In genomic region chr3:128323206-128324081, GRCh38 we compare ENCODE assay signal across 20 cellular contexts.
A peak's percentile ranks its signal among the peaks of the same experiment; 100 is the strongest.
DNase-seq lines count a peak whose midpoint lies in the region; ATAC-seq and TF ChIP-seq lines count a peak whose summit lies in the region.
"Had no signal": no experiment of that assay in that cellular context is flagged by ENCODE, and none has a peak within 500 bp of the region (broad histone marks: within the 10 kb centered on the region; RNA-seq: fewer than 3 reads in every experiment).

No MANE protein-coding gene starts in this region.

- H3K36me3 Mint-ChIP-seq in osteocyte (ENCODE audit: unreplicated experiment), result peaks cover 2% of the 10 kb centered on the region
- H3K36me3 Mint-ChIP-seq in activated CD8-positive, alpha-beta T cell treated with anti-CD3 and anti-CD28 coated beads, Interleukin-2, amount 10 ng/mL, durations not matched to agents 7 days and 5 days (ENCODE audit: low read depth), result no peaks in the 10 kb centered on the region

- CTCF ChIA-PET in activated CD8-positive, alpha-beta T cell treated with anti-CD3 and anti-CD28 coated beads, Interleukin-2, amount 10 ng/mL, durations not matched to agents 7 days and 5 days (lab: Charles Lee), result interaction anchor here (1.3 to 4.7 kb wide), 10 partner anchors 10 to 229 kb away, joined by 3 to 30 read pairs (median 6); no protein-coding TSS in a partner anchor

- TF ChIP-seq CTCF in coronary artery (IDR thresholded peaks at IDR 0.05) (no peak), osteocyte (IDR thresholded peaks at IDR 0.05) (no peak)

- peaks cover 8% of the 10 kb centered on the region for H3K4me1 Mint-ChIP-seq in osteocyte (ENCODE audit: unreplicated experiment)
- H3K4me1 Mint-ChIP-seq in activated CD8-positive, alpha-beta T cell treated with anti-CD3 and anti-CD28 coated beads, Interleukin-2, amount 10 ng/mL, durations not matched to agents 7 days and 5 days (ENCODE audit: low read depth), result peaks cover 18% of the 10 kb centered on the region
- H3K4me1 Mint-ChIP-seq: immature natural killer cell had no signal

- POLR2A ChIA-PET in activated CD8-positive, alpha-beta T cell treated with anti-CD3 and anti-CD28 coated beads, Interleukin-2, amount 10 ng/mL, durations not matched to agents 7 days and 5 days (lab: Charles Lee), result no interaction called here

- DNase-seq in EH (ENCODE audit: low read depth), result peak; percentile 50
- DNase-seq in NCI-H1105 (lab: John Stamatoyannopoulos, UW), result peak; percentile 44
- peak; percentile 46 for DNase-seq in coronary artery (ENCODE audit: low spot score)
- DNase-seq in osteocyte (ENCODE audit: extremely low spot score, unreplicated experiment), result peak; percentile 80
- DNase-seq in activated CD8-positive, alpha-beta T cell treated with anti-CD3 and anti-CD28 coated beads, Interleukin-2, amount 10 ng/mL, durations not matched to agents 7 days and 5 days, result no peak
- DNase-seq: activated CD4-positive, CD25-positive, alpha-beta regulatory T cell; activated naive CD8-positive, alpha-beta T cell treated with anti-CD3 and anti-CD28 coated beads, Interleukin-2, amount 50 U/mL, for 24 hours; DND-41; gastrocnemius medialis; immature natural killer cell; NCI-H1694 treated with DMSO at 0.1 percent for 48 hours; NCI-H526; RPMI8226; stimulated activated naive CD8-positive, alpha-beta T cell treated with anti-CD3 and anti-CD28 coated beads, Interleukin-15, Interleukin-2, amounts not matched to agents 100 U/mL and 50 U/mL, for 24 hours had no signal

- ATAC-seq in activated CD8-positive, alpha-beta T cell treated with anti-CD3 and anti-CD28 coated beads, Interleukin-2, amount 10 ng/mL, durations not matched to agents 7 days and 5 days, result no peak
- ATAC-seq in GM21717 (IDR thresholded peaks at IDR 0.05; ENCODE audit: unreplicated experiment) (no peak), SK-N-SH treated with all-trans-retinoic acid at 6 μM for 48 hours (no peak)
- ATAC-seq: activated naive CD8-positive, alpha-beta T cell treated with anti-CD3 and anti-CD28 coated beads, Interleukin-2, amount 50 U/mL, for 24 hours; gastrocnemius medialis; HCT116; K562; stimulated activated naive CD8-positive, alpha-beta T cell treated with anti-CD3 and anti-CD28 coated beads, Interleukin-15, Interleukin-2, amounts not matched to agents 100 U/mL and 50 U/mL, for 24 hours had no signal

- no peaks in the 10 kb centered on the region for H3K27me3 Mint-ChIP-seq in osteocyte (ENCODE audit: unreplicated experiment)
- no peaks in the 10 kb centered on the region for H3K27me3 Mint-ChIP-seq in activated CD8-positive, alpha-beta T cell treated with anti-CD3 and anti-CD28 coated beads, Interleukin-2, amount 10 ng/mL, durations not matched to agents 7 days and 5 days (ENCODE audit: low read depth)
- H3K27me3 Mint-ChIP-seq: activated naive CD8-positive, alpha-beta T cell treated with anti-CD3 and anti-CD28 coated beads, Interleukin-2, amount 50 U/mL, for 24 hours; central memory CD8-positive, alpha-beta T cell had no signal

- no peaks in the 10 kb centered on the region for H3K9me3 Mint-ChIP-seq in osteocyte (ENCODE audit: unreplicated experiment)
- H3K9me3 Mint-ChIP-seq in activated CD8-positive, alpha-beta T cell treated with anti-CD3 and anti-CD28 coated beads, Interleukin-2, amount 10 ng/mL, durations not matched to agents 7 days and 5 days (ENCODE audit: insufficient read depth), result no peaks in the 10 kb centered on the region
- H3K9me3 Mint-ChIP-seq: activated naive CD8-positive, alpha-beta T cell treated with anti-CD3 and anti-CD28 coated beads, Interleukin-2, amount 50 U/mL, for 24 hours; central memory CD8-positive, alpha-beta T cell; immature natural killer cell had no signal

- H3K4me3 ChIP-seq in coronary artery, result no peak overlapping the region
- H3K4me3 ChIP-seq: gastrocnemius medialis, K562, ovary had no signal

- H3K27ac ChIP-seq in coronary artery, result no peak overlapping the region
- H3K27ac ChIP-seq: gastrocnemius medialis had no signal

- H3K27ac Mint-ChIP-seq in osteocyte (ENCODE audit: unreplicated experiment), result no peak overlapping the region
- H3K27ac Mint-ChIP-seq in activated CD8-positive, alpha-beta T cell treated with anti-CD3 and anti-CD28 coated beads, Interleukin-2, amount 10 ng/mL, durations not matched to agents 7 days and 5 days, result no peak overlapping the region
- H3K27ac Mint-ChIP-seq: activated naive CD8-positive, alpha-beta T cell treated with anti-CD3 and anti-CD28 coated beads, Interleukin-2, amount 50 U/mL, for 24 hours; immature natural killer cell had no signal

- H3K4me3 Mint-ChIP-seq in osteocyte (ENCODE audit: unreplicated experiment), result no peak overlapping the region
- no peak overlapping the region for H3K4me3 Mint-ChIP-seq in activated CD8-positive, alpha-beta T cell treated with anti-CD3 and anti-CD28 coated beads, Interleukin-2, amount 10 ng/mL, durations not matched to agents 7 days and 5 days
- H3K4me3 Mint-ChIP-seq: activated naive CD8-positive, alpha-beta T cell treated with anti-CD3 and anti-CD28 coated beads, Interleukin-2, amount 50 U/mL, for 24 hours; central memory CD8-positive, alpha-beta T cell; immature natural killer cell had no signal

TF ChIP-seq in SK-N-SH treated with all-trans-retinoic acid at 6 μM for 48 hours, 23 proteins besides CTCF, POLR2A, EP300 and RAD21:
- TF ChIP-seq SNAI2 (CRISPR knock-in tag; IDR thresholded peaks at IDR 0.05), result no peak
- TF ChIP-seq ESRRG (CRISPR knock-in tag; IDR thresholded peaks at IDR 0.05), result no peak
- no peak for TF ChIP-seq OSR1 (CRISPR knock-in tag; IDR thresholded peaks at IDR 0.05)
- TF ChIP-seq CSDC2 (CRISPR knock-in tag; IDR thresholded peaks at IDR 0.05), result no peak
- no peak for TF ChIP-seq TOX (CRISPR knock-in tag; IDR thresholded peaks at IDR 0.05; ENCODE audit: borderline replicate concordance)
- no peak for TF ChIP-seq BACH2 (CRISPR knock-in tag; IDR thresholded peaks at IDR 0.05; ENCODE audit: borderline replicate concordance)
- no peak for TF ChIP-seq TCF4 (CRISPR knock-in tag; IDR thresholded peaks at IDR 0.05; ENCODE audit: borderline replicate concordance)
- TF ChIP-seq TSHZ2 (CRISPR knock-in tag; IDR thresholded peaks at IDR 0.05), result no peak
- TF ChIP-seq POU6F1 (CRISPR knock-in tag; IDR thresholded peaks at IDR 0.05; ENCODE audit: borderline replicate concordance, low read depth), result no peak
- no peak for TF ChIP-seq ZFP3 (CRISPR knock-in tag; IDR thresholded peaks at IDR 0.05)
- no peak for TF ChIP-seq RARB (CRISPR knock-in tag; IDR thresholded peaks at IDR 0.05)
- TF ChIP-seq PATZ1 (CRISPR knock-in tag; IDR thresholded peaks at IDR 0.05; ENCODE audit: borderline replicate concordance), result no peak
- no peak for TF ChIP-seq PPARA (CRISPR knock-in tag; IDR thresholded peaks at IDR 0.05; ENCODE audit: borderline replicate concordance)
- TF ChIP-seq ZNF8 (CRISPR knock-in tag; IDR thresholded peaks at IDR 0.05), result no peak
- TF ChIP-seq ZFP30 (CRISPR knock-in tag; IDR thresholded peaks at IDR 0.05), result no peak
